24 cellular contexts compared by ENCODE assay signal in the genomic region with DNA sequence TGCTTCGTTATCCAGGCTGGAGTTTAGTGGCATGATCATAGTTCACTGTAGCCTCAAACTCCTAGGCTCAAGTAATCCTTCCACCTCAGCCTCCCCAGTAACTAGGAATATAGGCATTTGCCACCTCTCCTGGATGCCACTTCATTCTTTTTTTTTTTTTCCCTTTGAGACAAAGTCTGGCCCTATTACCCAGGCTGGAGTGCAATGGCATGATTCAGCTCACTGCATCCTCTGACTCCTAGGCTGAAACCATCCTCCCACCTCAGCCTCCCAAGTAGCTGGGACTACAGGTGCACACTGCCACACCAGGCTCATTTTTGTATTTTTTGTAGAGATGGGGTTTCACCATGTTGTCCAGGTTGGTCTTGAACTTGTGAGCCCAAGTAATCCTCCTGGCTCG. TPM values are rescaled to one million over a fixed set of nuclear protein-coding genes. Genes with fewer than 3 reads are reported as not detected.
DNase-seq lines count a peak whose midpoint lies in the region; ATAC-seq and TF ChIP-seq lines count a peak whose summit lies in the region.
"Had no signal": no experiment of that assay in that cellular context is flagged by ENCODE, and none has a peak within 500 bp of the region (broad histone marks: within the 10 kb centered on the region; RNA-seq: fewer than 3 reads in every experiment).

No MANE protein-coding gene starts in this region.

- CTCF ChIA-PET in HCT116 (lab: Charles Lee) = interaction anchor here (1.6 kb wide), 1 partner anchor 8 kb away, joined by 3 read pairs; no protein-coding TSS in a partner anchor
- CTCF ChIA-PET in RWPE1 (lab: Yijun Ruan, JAX) = no interaction called here

- no peak for TF ChIP-seq POLR2A in HCT116 (IDR thresholded peaks at IDR 0.05; ENCODE audit: borderline replicate concordance, extremely low read depth, insufficient read depth, insufficient read length)
- no peak for TF ChIP-seq POLR2A in heart left ventricle (IDR thresholded peaks at IDR 0.05)

- no peaks in the 10 kb centered on the region for H3K27me3 ChIP-seq in HCT116 (ENCODE audit: insufficient read depth, low read length)
- H3K27me3 ChIP-seq in hepatocyte = no peaks in the 10 kb centered on the region
- no peaks in the 10 kb centered on the region for H3K27me3 ChIP-seq in tibial artery
- no peaks in the 10 kb centered on the region for H3K27me3 ChIP-seq in MM.1S (replicated peaks; ENCODE audit: insufficient read depth, low read length)
- H3K27me3 ChIP-seq in heart left ventricle = no peaks in the 10 kb centered on the region
- no peaks in the 10 kb centered on the region for H3K27me3 ChIP-seq in left ventricle myocardium inferior (ENCODE audit: low read depth)
- H3K27me3 ChIP-seq: heart right ventricle, left lung had no signal

- BruUV-seq in HCT116 (replicated peaks; lab: Mats Ljungman, UMichigan) = no TSS peak

- RAD21 ChIA-PET in HCT116 (lab: Charles Lee; ENCODE audit: low non-redundant PET in 1 of 2, low total read pairs in 2 of 2, uncharacterized antibody in 2 of 2, unreplicated experiment in 2 of 2) = no interaction called here

- H3K4me1 ChIP-seq in HCT116 (ENCODE audit: control insufficient read depth in 1 of 2, insufficient read depth in 2 of 2, low read length in 2 of 2) (peaks cover 43 to 65% of the 10 kb centered on the region in 2 experiments), hepatocyte (ENCODE audit: insufficient read depth) (no peaks in the 10 kb centered on the region), tibial artery (peaks cover 0 to 96% (median 43%) of the 10 kb centered on the region in 4 donors), MM.1S (ENCODE audit: low read length) (no peaks in the 10 kb centered on the region), heart left ventricle (peaks cover 0 to 33% (median 11%) of the 10 kb centered on the region in 12 donors), left ventricle myocardium inferior (peaks cover 54% of the 10 kb centered on the region)

- H4K20me1 ChIP-seq in HCT116 (ENCODE audit: insufficient read depth) (no peaks in the 10 kb centered on the region), hepatocyte (ENCODE audit: insufficient read depth, poor library complexity, severe bottlenecking) (no peaks in the 10 kb centered on the region), MM.1S (ENCODE audit: insufficient read depth, low read length) (no peaks in the 10 kb centered on the region)

- POLR2A ChIA-PET in HCT116 (lab: Charles Lee) = no interaction called here
- POLR2A ChIA-PET in RWPE1 (lab: Yijun Ruan, JAX; ENCODE audit: low non-redundant PET) = interaction anchor here (0.7 kb wide), 1 partner anchor 23 kb away, joined by 3 read pairs; no protein-coding TSS in a partner anchor

- intact Hi-C loops in HCT116 (cut with micrococcal nuclease) (no loop called here), tibial artery (cut with DNase I; ENCODE audit: low total_unique reads) (no loop called here), heart left ventricle (cut with DNase I) (loop anchor here in 2 of 10 donors (5.0 to 10.0 kb wide), 2 partner anchors 129 to 131 kb away; no protein-coding TSS in a partner anchor), left ventricle myocardium inferior (cut with micrococcal nuclease) (loop anchor here (10.0 kb wide), 1 partner anchor 129 kb away; no protein-coding TSS in a partner anchor)

- TF ChIP-seq CTCF in HCT116 (IDR thresholded peaks at IDR 0.05 in 2 of 3, conservative IDR thresholded peaks at IDR 0.05 in 1 of 3; ENCODE audit: borderline replicate concordance in 1 of 3, insufficient read depth in 1 of 3, low read depth in 2 of 3, low read length in 2 of 3) (no peak), RWPE1 (conservative IDR thresholded peaks at IDR 0.05; ENCODE audit: low read depth) (no peak), hepatocyte (IDR thresholded peaks at IDR 0.05; ENCODE audit: poor library complexity) (no peak), tibial artery (IDR thresholded peaks at IDR 0.05) (no peak), MM.1S (IDR thresholded peaks at IDR 0.05; ENCODE audit: low read length) (no peak), heart left ventricle (IDR thresholded peaks at IDR 0.05) (no peak), left ventricle myocardium inferior (IDR thresholded peaks at IDR 0.05; ENCODE audit: borderline replicate concordance) (no peak)

- no peaks in the 10 kb centered on the region for H3K9me3 ChIP-seq in HCT116 (ENCODE audit: control insufficient read depth in 1 of 2, insufficient read depth in 1 of 2, low read depth in 1 of 2, low read length in 2 of 2)
- H3K9me3 ChIP-seq in hepatocyte (ENCODE audit: low read depth) = no peaks in the 10 kb centered on the region
- H3K9me3 ChIP-seq in tibial artery = no peaks in the 10 kb centered on the region
- H3K9me3 ChIP-seq in MM.1S (replicated peaks; ENCODE audit: insufficient read depth, low read length) = no peaks in the 10 kb centered on the region
- H3K9me3 ChIP-seq in heart left ventricle = no peaks in the 10 kb centered on the region
- no peaks in the 10 kb centered on the region for H3K9me3 ChIP-seq in left ventricle myocardium inferior (replicated peaks)
- H3K9me3 ChIP-seq: heart right ventricle, left lung had no signal

- no peak for TF ChIP-seq RAD21 in HCT116 (IDR thresholded peaks at IDR 0.05; ENCODE audit: low read depth)

- no peaks in the 10 kb centered on the region for H3F3A ChIP-seq in MM.1S (ENCODE audit: insufficient read depth, low read length)

- H3K9ac ChIP-seq in HCT116 (ENCODE audit: low read length) (no peak overlapping the region), MM.1S (ENCODE audit: low read length) (no peak overlapping the region)

- H3K9me2 ChIP-seq in HCT116 (ENCODE audit: insufficient read depth) (no peaks in the 10 kb centered on the region), hepatocyte (replicated peaks; ENCODE audit: insufficient read depth) (no peaks in the 10 kb centered on the region), MM.1S (replicated peaks; ENCODE audit: insufficient read depth, low read length) (no peaks in the 10 kb centered on the region)

- H3K36me3 ChIP-seq in HCT116 (ENCODE audit: control insufficient read depth in 1 of 2, insufficient read depth in 2 of 2, low read length in 2 of 2) (no peaks in the 10 kb centered on the region), hepatocyte (replicated peaks; ENCODE audit: insufficient read depth, low read depth) (no peaks in the 10 kb centered on the region), tibial artery (no peaks in the 10 kb centered on the region), MM.1S (replicated peaks; ENCODE audit: insufficient read depth, low read length) (no peaks in the 10 kb centered on the region), heart left ventricle (no peaks in the 10 kb centered on the region), left ventricle myocardium inferior (no peaks in the 10 kb centered on the region)
- H3K36me3 ChIP-seq: heart right ventricle, left lung had no signal

- no peak for ATAC-seq in HCT116
- ATAC-seq in heart left ventricle = no peak
- ATAC-seq: activated CD8-positive, alpha-beta memory T cell treated with anti-CD3 and anti-CD28 coated beads, Interleukin-2, amount 10 ng/mL, durations not matched to agents 7 days and 5 days; naive thymus-derived CD4-positive, alpha-beta T cell had no signal

- WGBS in hepatocyte (ENCODE audit: low lambda C conversion rate, missing lambda C conversion rate) = 100% methylated on average over 1 of the region's 2 CpGs
- 86 to 99% (median 97%) methylated on average over 2 of the region's 2 CpGs for WGBS in heart left ventricle, 4 donors

- DNase-seq in HCT116 (ENCODE audit: low read depth, low spot score) (no peak), RWPE1 (ENCODE audit: low spot score) (no peak), hepatocyte (ENCODE audit: low spot score) (no peak), tibial artery (no peak), MM.1S (no peak), heart left ventricle (no peak), left ventricle myocardium inferior (no peak)
- DNase-seq in activated naive CD4-positive, alpha-beta T cell treated with Interleukin-2 at 50 U/mL for 16 hours = no peak
- DNase-seq: activated CD4-positive, alpha-beta T cell treated with anti-CD3 and anti-CD28 coated beads, Interleukin-2, amount 10 ng/mL, durations not matched to agents 24 days and 14 days; activated CD8-positive, alpha-beta memory T cell treated with anti-CD3 and anti-CD28 coated beads, Interleukin-2, amount 10 ng/mL, durations not matched to agents 7 days and 5 days; activated naive CD4-positive, alpha-beta T cell treated with anti-CD3 and anti-CD28 coated beads, Interleukin-2, amount 50 U/mL, for 16 hours; anterior cingulate cortex; CD4-positive, alpha-beta T cell; cerebellar nuclear complex; heart right ventricle; Karpas-422; left lung; naive thymus-derived CD4-positive, alpha-beta T cell; NCI-H1048; NCI-H187 treated with DMSO at 0.1 percent for 48 hours; NCI-H69; occipital lobe; T-helper 2 cell had no signal

- H3K4me3 ChIP-seq in HCT116 (replicated peaks in 1 of 2; ENCODE audit: low read depth in 1 of 2, low read length in 2 of 2) (no peak overlapping the region), hepatocyte (no peak overlapping the region), tibial artery (no peak overlapping the region), MM.1S (ENCODE audit: low read length) (no peak overlapping the region), heart left ventricle (no peak overlapping the region), left ventricle myocardium inferior (no peak overlapping the region)
- H3K4me3 ChIP-seq: heart right ventricle, left lung, smooth muscle cell had no signal

- H3K4me2 ChIP-seq in HCT116 (ENCODE audit: low read length) (peak overlapping the region; percentile 77), hepatocyte (peak overlapping the region; percentile 22), MM.1S (ENCODE audit: low read depth, low read length) (no peak overlapping the region)
- H3K4me2 ChIP-seq: smooth muscle cell had no signal

- H3K79me2 ChIP-seq in HCT116 (ENCODE audit: insufficient read depth, low read length) = peaks cover 53% of the 10 kb centered on the region
- H3K79me2 ChIP-seq in hepatocyte = peaks cover 80% of the 10 kb centered on the region
- H3K79me2 ChIP-seq in MM.1S (ENCODE audit: low read length) = peaks cover 45% of the 10 kb centered on the region

- H2AFZ ChIP-seq in HCT116 (ENCODE audit: low read depth, low read length, poor library complexity, severe bottlenecking) = no peak overlapping the region
- no peak overlapping the region for H2AFZ ChIP-seq in hepatocyte
- no peak overlapping the region for H2AFZ ChIP-seq in MM.1S (ENCODE audit: low read length)

- peak overlapping the region; percentile 73; the same call in 1 of the 2 replicates for H3K27ac ChIP-seq in HCT116 (ENCODE audit: low read depth, low read length)
- peak overlapping the region; percentile 64 for H3K27ac ChIP-seq in RWPE1
- H3K27ac ChIP-seq in hepatocyte = peak overlapping the region; percentile 20
- peak overlapping the region; percentile 81 to 85 for H3K27ac ChIP-seq in tibial artery
- no peak overlapping the region for H3K27ac ChIP-seq in MM.1S (ENCODE audit: low read length)
- H3K27ac ChIP-seq in heart left ventricle = peak overlapping the region in 1 of 12 donors; percentile 48
- H3K27ac ChIP-seq in left ventricle myocardium inferior (replicated peaks) = no peak overlapping the region
- H3K27ac ChIP-seq: left lung had no signal

RNA-seq across cellular contexts. Expression of a gene that starts 19.3 kb away (rescaled TPM):
- total RNA-seq in HCT116 (2021; ENCODE audit: unreplicated experiment) (52.6 TPM), hepatocyte (107 and 288 TPM in 2 replicates), heart left ventricle (10 to 100 TPM; 44.5 to 69.5 (median 53.5) TPM), left ventricle myocardium inferior (55.8 TPM)
- polyA plus RNA-seq in HCT116 (2012) = 31.7 and 37.0 TPM in 2 replicates
- polyA plus RNA-seq in hepatocyte (59.5 and 71.0 TPM in 2 replicates), heart left ventricle (10 to 100 TPM; 48.5 to 50.4 TPM)

Comparison
In these comparisons a context has a peak if more than half of its experiments do, and no peak if none do; other contexts are left out.
1. H3K27ac ChIP-seq: peak in HCT116 (single experiment), RWPE1 (single experiment), hepatocyte (single experiment) and tibial artery (2 of 2); none in MM.1S (single experiment) and left ventricle myocardium inferior (single experiment).